In genomic region chr11:61587541-61587941, GRCh38 we compare ENCODE assay signal across 8 cellular contexts. TPM values are rescaled to one million over a fixed set of nuclear protein-coding genes. Genes with fewer than 3 reads are reported as not detected.
DNase-seq lines count a peak whose midpoint lies in the region; ATAC-seq, FAIRE-seq and TF ChIP-seq lines count a peak whose summit lies in the region.

No MANE protein-coding gene starts in this region.

- no peak for TF ChIP-seq POLR2A in breast epithelium (IDR thresholded peaks at IDR 0.05)

- TF ChIP-seq RAD21 in Ishikawa (IDR thresholded peaks at IDR 0.05; ENCODE audit: low read depth) = no peak

- in situ Hi-C loops in ACHN (cut with HindIII; ENCODE audit: low pct_ligation_motif_present, low pct_unique_long_range_greater_than_20kb, low sequenced_read_pairs) = no loop called here

- peak overlapping the region; percentile 36 to 72 (median 58) for H3K4me3 ChIP-seq in breast epithelium
- peak overlapping the region; percentile 23 for H3K4me3 ChIP-seq in thymus (ENCODE audit: low read length)
- H3K4me3 ChIP-seq in kidney (ENCODE audit: low read length in 2 of 2) = peak overlapping the region in 1 of 2 donors; percentile 44

- peaks cover 4 to 12% of the 10 kb centered on the region in 2 donors for H3K4me1 ChIP-seq in breast epithelium
- no peaks in the 10 kb centered on the region for H3K4me1 ChIP-seq in thymus (ENCODE audit: control insufficient read depth, insufficient read depth, low read length)
- H3K4me1 ChIP-seq in kidney (ENCODE audit: control insufficient read depth in 1 of 2, insufficient read depth in 1 of 2, low read depth in 1 of 2, low read length in 2 of 2) = peaks cover 0 to 13% of the 10 kb centered on the region in 2 donors

- DNase-seq in ACHN (peak; percentile 20), breast epithelium (ENCODE audit: low spot score in 2 of 2) (peak; percentile 45 to 75), left kidney (ENCODE audit: low read depth, low spot score) (peak; percentile 77), kidney (no peak), dedifferentiated amniotic fluid mesenchymal stem cell (ENCODE audit: extremely low spot score) (no peak)

- no peak for FAIRE-seq in kidney (lab: Jason Lieb, UNC)

- H3K9ac ChIP-seq in kidney (ENCODE audit: low read length in 2 of 2) = no peak overlapping the region

- H3K27me3 ChIP-seq in breast epithelium (no peaks in the 10 kb centered on the region), thymus (ENCODE audit: control insufficient read depth, insufficient read depth) (peaks cover 28% of the 10 kb centered on the region)

- TF ChIP-seq CTCF in breast epithelium (IDR thresholded peaks at IDR 0.05) = no peak
- TF ChIP-seq CTCF in kidney (IDR thresholded peaks at IDR 0.05; ENCODE audit: borderline replicate concordance, extremely low read depth, insufficient read depth) = no peak

- no peak for ATAC-seq in HG03097 (IDR thresholded peaks at IDR 0.05; ENCODE audit: low FRiP score, unreplicated experiment)

- H3K9me3 ChIP-seq in breast epithelium (no peaks in the 10 kb centered on the region), thymus (ENCODE audit: control insufficient read depth) (no peaks in the 10 kb centered on the region), kidney (ENCODE audit: control insufficient read depth in 1 of 2, low read length in 2 of 2) (no peaks in the 10 kb centered on the region)

- H3K36me3 ChIP-seq in breast epithelium (no peaks in the 10 kb centered on the region), thymus (ENCODE audit: control insufficient read depth, insufficient read depth) (no peaks in the 10 kb centered on the region), kidney (ENCODE audit: control insufficient read depth in 1 of 2, insufficient read depth in 2 of 2, low read length in 2 of 2) (no peaks in the 10 kb centered on the region)

- no peak for TF ChIP-seq EP300 in Ishikawa (IDR thresholded peaks at IDR 0.05; ENCODE audit: borderline replicate concordance)

- WGBS in thymus = 15% methylated on average over 41 of the region's 41 CpGs

- intact Hi-C loops in breast epithelium (cut with DNase I; ENCODE audit: low total_unique reads) = no loop called here
- intact Hi-C loops in kidney (cut with DNase I) = no loop called here

- H3K27ac ChIP-seq in breast epithelium = peak overlapping the region; percentile 86 to 87
- H3K27ac ChIP-seq in thymus (ENCODE audit: low read depth) = no peak overlapping the region
- H3K27ac ChIP-seq in kidney (ENCODE audit: low read depth in 2 of 2, low read length in 2 of 2) = no peak overlapping the region

TF ChIP-seq in Ishikawa, 13 proteins besides CTCF, POLR2A, EP300 and RAD21:
- peak; percentile 88 for TF ChIP-seq TEAD4 (IDR thresholded peaks at IDR 0.05)
- no peak for TF ChIP-seq CEBPB (IDR thresholded peaks at IDR 0.05)

RNA-seq across cellular contexts. Expression of gene SYT7, which starts 6.7 kb away (rescaled TPM):
- total RNA-seq in breast epithelium (10 to 100 TPM in 2 of 3 donors, 1 to 10 TPM in 1; 1.9 to 11.7 (median 10.8) TPM), kidney (5.7 TPM)
- polyA plus RNA-seq in thymus (1.3 TPM), kidney (ENCODE audit: insufficient read depth, low read depth, low replicate concordance) (6.7 TPM)

Comparison
In these comparisons a context has a peak if more than half of its experiments do, and no peak if none do; other contexts are left out.
1. DNase-seq: peak in ACHN (single experiment), breast epithelium (2 of 2) and left kidney (single experiment); none in kidney (single experiment) and dedifferentiated amniotic fluid mesenchymal stem cell (single experiment).
2. H3K27ac ChIP-seq: peak in breast epithelium (2 of 2); none in thymus (single experiment) and kidney (0 of 2).